In genomic region chr10:50526185-50526584, GRCh38 we compare ENCODE assay signal across 13 cellular contexts.
DNase-seq lines count a peak whose midpoint lies in the region; ATAC-seq and TF ChIP-seq lines count a peak whose summit lies in the region.
"Had no signal": no experiment of that assay in that cellular context is flagged by ENCODE, and none has a peak within 500 bp of the region (broad histone marks: within the 10 kb centered on the region; RNA-seq: fewer than 3 reads in every experiment).

No MANE protein-coding gene starts in this region.

- no peak for TF ChIP-seq POLR2A in erythroblast (IDR thresholded peaks at IDR 0.05; ENCODE audit: low read length)

- POLR2A ChIA-PET in CD8-positive, alpha-beta T cell (lab: Charles Lee), result no interaction called here
- POLR2A ChIA-PET in WTC11 (lab: Charles Lee), result no interaction called here

- no peaks in the 10 kb centered on the region for H3K36me3 ChIP-seq in CD8-positive, alpha-beta T cell (ENCODE audit: insufficient read depth, low read length)

- no peak for ATAC-seq in CD8-positive, alpha-beta T cell
- ATAC-seq in WTC11, result no peak
- no peak for ATAC-seq in stimulated activated effector memory CD8-positive, alpha-beta T cell treated with anti-CD3 and anti-CD28 coated beads, Interleukin-12 subunit alpha, Interleukin-12 subunit beta, amount 100 ng/mL, for 72 hours
- ATAC-seq: HepG2 had no signal

- peaks cover 13% of the 10 kb centered on the region for H3K4me1 ChIP-seq in CD8-positive, alpha-beta T cell (ENCODE audit: insufficient read depth, low read length)

- H3K27me3 Mint-ChIP-seq in CD8-positive, alpha-beta T cell (ENCODE audit: low read depth), result no peaks in the 10 kb centered on the region
- no peaks in the 10 kb centered on the region for H3K27me3 Mint-ChIP-seq in WTC11 (ENCODE audit: low read depth)
- H3K27me3 Mint-ChIP-seq: B cell; CD8-positive, alpha-beta memory T cell; IgD-negative memory B cell had no signal

- peaks cover 13% of the 10 kb centered on the region for H3K36me3 Mint-ChIP-seq in CD8-positive, alpha-beta T cell
- H3K36me3 Mint-ChIP-seq in WTC11, result no peaks in the 10 kb centered on the region
- no peaks in the 10 kb centered on the region for H3K36me3 Mint-ChIP-seq in stimulated activated effector memory CD8-positive, alpha-beta T cell treated with anti-CD3 and anti-CD28 coated beads, Interleukin-12 subunit alpha, Interleukin-12 subunit beta, amount 100 ng/mL, for 72 hours

- no peaks in the 10 kb centered on the region for H3K9me3 Mint-ChIP-seq in CD8-positive, alpha-beta T cell
- no peaks in the 10 kb centered on the region for H3K9me3 Mint-ChIP-seq in WTC11
- no peaks in the 10 kb centered on the region for H3K9me3 Mint-ChIP-seq in stimulated activated effector memory CD8-positive, alpha-beta T cell treated with anti-CD3 and anti-CD28 coated beads, Interleukin-12 subunit alpha, Interleukin-12 subunit beta, amount 100 ng/mL, for 72 hours
- H3K9me3 Mint-ChIP-seq: CD8-positive, alpha-beta memory T cell; H9; IgD-negative memory B cell had no signal

- DNase-seq in CD8-positive, alpha-beta T cell, result no peak
- DNase-seq in WTC11 (ENCODE audit: low spot score), result no peak
- DNase-seq in erythroblast (lab: John Stamatoyannopoulos, UW), result peak; percentile 33 to 75
- no peak for DNase-seq in stimulated activated effector memory CD8-positive, alpha-beta T cell treated with anti-CD3 and anti-CD28 coated beads, Interleukin-12 subunit alpha, Interleukin-12 subunit beta, amount 100 ng/mL, for 72 hours (ENCODE audit: low spot score in 2 of 2)
- no peak for DNase-seq in HCEC 1CT
- no peak for DNase-seq in NCI-H2227 treated with DMSO at 0.1 percent for 48 hours (lab: John Stamatoyannopoulos, UW)
- DNase-seq: CD8-positive, alpha-beta memory T cell; COR-L47; H9 had no signal

- intact Hi-C loops in CD8-positive, alpha-beta T cell (cut with DNase I, micrococcal nuclease), result no loop called here

- no peak overlapping the region for H3K4me3 Mint-ChIP-seq in CD8-positive, alpha-beta T cell
- no peak overlapping the region for H3K4me3 Mint-ChIP-seq in WTC11
- no peak overlapping the region for H3K4me3 Mint-ChIP-seq in stimulated activated effector memory CD8-positive, alpha-beta T cell treated with anti-CD3 and anti-CD28 coated beads, Interleukin-12 subunit alpha, Interleukin-12 subunit beta, amount 100 ng/mL, for 72 hours
- H3K4me3 Mint-ChIP-seq: B cell, H9, IgD-negative memory B cell had no signal

- H3K4me1 Mint-ChIP-seq in CD8-positive, alpha-beta T cell (ENCODE audit: low read depth), result peaks cover 63% of the 10 kb centered on the region
- H3K4me1 Mint-ChIP-seq in WTC11, result peaks cover 46% of the 10 kb centered on the region
- H3K4me1 Mint-ChIP-seq in stimulated activated effector memory CD8-positive, alpha-beta T cell treated with anti-CD3 and anti-CD28 coated beads, Interleukin-12 subunit alpha, Interleukin-12 subunit beta, amount 100 ng/mL, for 72 hours, result peaks cover 14% of the 10 kb centered on the region

- no peak for TF ChIP-seq CTCF in CD8-positive, alpha-beta T cell (IDR thresholded peaks at IDR 0.05)
- TF ChIP-seq CTCF in WTC11 (IDR thresholded peaks at IDR 0.05), result no peak

- no peaks in the 10 kb centered on the region for H3K9me3 ChIP-seq in CD8-positive, alpha-beta T cell (ENCODE audit: low read length)
- H3K9me3 ChIP-seq: BLaER1 treated with 17β-estradiol and CSF1 and Interleukin-3, amounts not matched to agents 10 nM and 100 nM had no signal

- H3K4me3 ChIP-seq in CD8-positive, alpha-beta T cell (ENCODE audit: low read depth, low read length), result no peak overlapping the region
- H3K4me3 ChIP-seq: BLaER1 treated with 17β-estradiol and CSF1 and Interleukin-3, amounts not matched to agents 10 nM and 100 nM had no signal

- no peak overlapping the region for H3K27ac ChIP-seq in CD8-positive, alpha-beta T cell (ENCODE audit: low read depth, low read length)
- H3K27ac ChIP-seq: BLaER1 treated with 17β-estradiol and CSF1 and Interleukin-3, amounts not matched to agents 10 nM and 100 nM had no signal

- H3K27ac Mint-ChIP-seq in CD8-positive, alpha-beta T cell, result peak overlapping the region; percentile 15
- 0 out of 2 replicates have a peak overlapping the region, but pooled peaks have one; percentile 80 for H3K27ac Mint-ChIP-seq in WTC11
- peak overlapping the region; percentile 58 for H3K27ac Mint-ChIP-seq in stimulated activated effector memory CD8-positive, alpha-beta T cell treated with anti-CD3 and anti-CD28 coated beads, Interleukin-12 subunit alpha, Interleukin-12 subunit beta, amount 100 ng/mL, for 72 hours
- H3K27ac Mint-ChIP-seq: B cell had no signal

- H3K27me3 ChIP-seq in CD8-positive, alpha-beta T cell (ENCODE audit: insufficient read depth, low read length), result no peaks in the 10 kb centered on the region
- H3K27me3 ChIP-seq: BLaER1 treated with 17β-estradiol and CSF1 and Interleukin-3, amounts not matched to agents 10 nM and 100 nM had no signal

- CTCF ChIA-PET in CD8-positive, alpha-beta T cell (lab: Charles Lee), result no interaction called here
- CTCF ChIA-PET in WTC11 (lab: Charles Lee), result no interaction called here

TF ChIP-seq in WTC11, 78 proteins besides CTCF, POLR2A, EP300 and RAD21 (continues in another document):
- no peak for TF ChIP-seq FOXP4 (CRISPR knock-in tag; IDR thresholded peaks at IDR 0.05)
- TF ChIP-seq ARID4B (CRISPR knock-in tag; IDR thresholded peaks at IDR 0.05; ENCODE audit: borderline replicate concordance), result no peak
- TF ChIP-seq ERG (CRISPR knock-in tag; IDR thresholded peaks at IDR 0.05), result no peak
- no peak for TF ChIP-seq GTF2I (CRISPR knock-in tag; conservative IDR thresholded peaks at IDR 0.05)
- no peak for TF ChIP-seq JAZF1 (CRISPR knock-in tag; IDR thresholded peaks at IDR 0.05)
- TF ChIP-seq MYBL2 (CRISPR knock-in tag; IDR thresholded peaks at IDR 0.05), result no peak
- no peak for TF ChIP-seq ZMAT4 (CRISPR knock-in tag; IDR thresholded peaks at IDR 0.05)
- no peak for TF ChIP-seq KAT7 (CRISPR knock-in tag; IDR thresholded peaks at IDR 0.05; ENCODE audit: borderline replicate concordance)

Comparison
In these comparisons a context has a peak if more than half of its experiments do, and no peak if none do; other contexts are left out.
1. DNase-seq: peak in erythroblast (2 of 2); none in CD8-positive, alpha-beta T cell (0 of 7), WTC11 (single experiment), stimulated activated effector memory CD8-positive, alpha-beta T cell treated with anti-CD3 and anti-CD28 coated beads, Interleukin-12 subunit alpha, Interleukin-12 subunit beta, amount 100 ng/mL, for 72 hours (0 of 2), HCEC 1CT (single experiment) and NCI-H2227 treated with DMSO at 0.1 percent for 48 hours (single experiment).
2. H3K27ac Mint-ChIP-seq: peak in every context shown above with its lines; median percentile 80 in WTC11; 58 in stimulated activated effector memory CD8-positive, alpha-beta T cell treated with anti-CD3 and anti-CD28 coated beads, Interleukin-12 subunit alpha, Interleukin-12 subunit beta, amount 100 ng/mL, for 72 hours; 15 in CD8-positive, alpha-beta T cell.